ENCODE assay signal across 1 cellular context in genomic region chr7:13062596-13062995, GRCh38.
TF ChIP-seq lines count a peak whose summit lies in the region.

No MANE protein-coding gene starts in this region.

TF ChIP-seq in H1, 55 proteins besides CTCF, POLR2A, EP300 and RAD21 (continued from another document):
- TF ChIP-seq CHD7 (IDR thresholded peaks at IDR 0.05; ENCODE audit: insufficient replicate concordance, low read length) (no peak), MAX (IDR thresholded peaks at IDR 0.05) (no peak), ATF2 (IDR thresholded peaks at IDR 0.05; ENCODE audit: low read length) (no peak), BACH1 (IDR thresholded peaks at IDR 0.05; ENCODE audit: low read length) (no peak), ZNF274 (IDR thresholded peaks at IDR 0.05; ENCODE audit: borderline replicate concordance, extremely low read depth, low read length) (no peak), ATF3 (IDR thresholded peaks at IDR 0.05; ENCODE audit: insufficient read depth, low read depth, low read length) (no peak), BRCA1 (IDR thresholded peaks at IDR 0.05; ENCODE audit: low read depth, low read length) (no peak), CREB1 (IDR thresholded peaks at IDR 0.05) (no peak), CEBPB (IDR thresholded peaks at IDR 0.05; ENCODE audit: low read depth, low read length) (no peak), GABPA (IDR thresholded peaks at IDR 0.05; ENCODE audit: borderline replicate concordance, insufficient read depth, low read length) (no peak), TBP (IDR thresholded peaks at IDR 0.05; ENCODE audit: low read depth, low read length) (no peak)
TF ChIP-seq in H1: peak in this region for 0.
